Comparison of ENCODE assay signal across 13 cellular contexts in genomic region chr3:52218454-52218853, GRCh38. TPM values are rescaled to one million over a fixed set of nuclear protein-coding genes. Genes with fewer than 3 reads are reported as not detected.
A peak's percentile ranks its signal among the peaks of the same experiment; 100 is the strongest.
DNase-seq lines count a peak whose midpoint lies in the region; ATAC-seq, FAIRE-seq and TF ChIP-seq lines count a peak whose summit lies in the region.
"Had no signal": no experiment of that assay in that cellular context is flagged by ENCODE, and none has a peak within 500 bp of the region (broad histone marks: within the 10 kb centered on the region; RNA-seq: fewer than 3 reads in every experiment).

No MANE protein-coding gene starts in this region.

- H3K9ac ChIP-seq in Loucy (ENCODE audit: low read depth, low read length, poor library complexity, severe bottlenecking) (peak overlapping the region; percentile 70), K562 (ENCODE audit: insufficient read depth in 1 of 2, low read depth in 2 of 2, low read length in 2 of 2) (peak overlapping the region in 1 of 2 experiments; percentile 84; a peak in 3 of 4 replicates)

- no peak for TF ChIP-seq POLR2A in K562 (conservative IDR thresholded peaks at IDR 0.05)

- H3K36me3 ChIP-seq in Loucy (ENCODE audit: insufficient read depth, low read length) (peaks cover 22% of the 10 kb centered on the region; the same call in 1 of the 2 replicates), K562 (ENCODE audit: control insufficient read depth, insufficient read depth, low read length) (peaks cover 17% of the 10 kb centered on the region), BE2C (no peaks in the 10 kb centered on the region; the same call in none of the 2 replicates)

- TF ChIP-seq CTCF in CD14-positive monocyte (IDR thresholded peaks at IDR 0.05) (no peak), Loucy (conservative IDR thresholded peaks at IDR 0.05; ENCODE audit: low read length) (no peak), K562 (IDR thresholded peaks at IDR 0.05 in 2 of 3, conservative IDR thresholded peaks at IDR 0.05 in 1 of 3; ENCODE audit: insufficient read depth in 2 of 3, low read depth in 1 of 3, low read length in 3 of 3) (no peak), BE2C (IDR thresholded peaks at IDR 0.05; ENCODE audit: low read depth, low read length) (no peak)

- WGBS in K562 (ENCODE audit: insufficient coverage, low coverage, missing lambda C conversion rate), result 20% methylated on average over 9 of the region's 12 CpGs

- H3K9me2 ChIP-seq in Loucy (replicated peaks; ENCODE audit: low read depth, low read length), result no peaks in the 10 kb centered on the region

- H3K9me3 ChIP-seq in Loucy (ENCODE audit: insufficient read depth, low read depth, low read length) (no peaks in the 10 kb centered on the region), K562 (replicated peaks; ENCODE audit: control insufficient read depth, insufficient read depth, low read depth, low read length) (no peaks in the 10 kb centered on the region), BE2C (no peaks in the 10 kb centered on the region)

- H4K20me1 ChIP-seq in Loucy (ENCODE audit: insufficient read depth, low read length, poor library complexity, severe bottlenecking) (no peaks in the 10 kb centered on the region), K562 (replicated peaks; ENCODE audit: control insufficient read depth, insufficient read depth, low read length) (no peaks in the 10 kb centered on the region)

- no peaks in the 10 kb centered on the region for H3K27me3 ChIP-seq in Loucy (ENCODE audit: insufficient read depth, low read length, poor library complexity, severe bottlenecking)
- no peaks in the 10 kb centered on the region for H3K27me3 ChIP-seq in K562 (ENCODE audit: control insufficient read depth in 2 of 2, insufficient read depth in 2 of 2, low read length in 2 of 2)
- no peaks in the 10 kb centered on the region for H3K27me3 ChIP-seq in BE2C

- peaks cover 31% of the 10 kb centered on the region for H3K79me2 ChIP-seq in Loucy (ENCODE audit: insufficient read depth, low read length)
- H3K79me2 ChIP-seq in K562 (ENCODE audit: control insufficient read depth, insufficient read depth, low read length), result no peaks in the 10 kb centered on the region

- TF ChIP-seq RAD21 in K562 (CRISPR knock-in tag; conservative IDR thresholded peaks at IDR 0.05 in 1 of 2, IDR thresholded peaks at IDR 0.05 in 1 of 2), result no peak

- no peak for FAIRE-seq in K562 (lab: Jason Lieb, UNC)

- ATAC-seq in K562, result peak; percentile 64
- peak; percentile 50 to 73 for ATAC-seq in natural killer cell treated with Interleukin-12 subunit alpha and Interleukin-12 subunit beta and Interleukin-15 and Interleukin-18, amount 100 ng/mL, for 72 hours
- no peak for ATAC-seq in GM19455 (IDR thresholded peaks at IDR 0.05; ENCODE audit: unreplicated experiment)
- ATAC-seq: GM23338 had no signal

- CTCF ChIA-PET in K562 (lab: Yijun Ruan, JAX; ENCODE audit: low intra/inter-chr PET ratio), result no interaction called here

- H3K9me3 Mint-ChIP-seq in CD14-positive monocyte, result no peaks in the 10 kb centered on the region
- H3K9me3 Mint-ChIP-seq in natural killer cell treated with Interleukin-12 subunit alpha and Interleukin-12 subunit beta and Interleukin-15 and Interleukin-18, amount 100 ng/mL, for 72 hours, result no peaks in the 10 kb centered on the region
- H3K9me3 Mint-ChIP-seq: GM23338 had no signal

- H3K4me2 ChIP-seq in Loucy (ENCODE audit: low read depth, low read length, poor library complexity, severe bottlenecking) (peak overlapping the region; percentile 98), K562 (ENCODE audit: insufficient read depth, low read length) (peak overlapping the region; percentile 59)
- H3K4me2 ChIP-seq: GM23338 had no signal

- peaks cover 0 to 3% (median 0%) of the 10 kb centered on the region in 3 donors for H3K27me3 Mint-ChIP-seq in CD14-positive monocyte (ENCODE audit: low read depth in 3 of 3)
- no peaks in the 10 kb centered on the region for H3K27me3 Mint-ChIP-seq in natural killer cell treated with Interleukin-12 subunit alpha and Interleukin-12 subunit beta and Interleukin-15 and Interleukin-18, amount 100 ng/mL, for 72 hours

- H3K36me3 Mint-ChIP-seq in CD14-positive monocyte, result peaks cover 48 to 50% of the 10 kb centered on the region in 2 donors
- H3K36me3 Mint-ChIP-seq in natural killer cell treated with Interleukin-12 subunit alpha and Interleukin-12 subunit beta and Interleukin-15 and Interleukin-18, amount 100 ng/mL, for 72 hours, result peaks cover 12% of the 10 kb centered on the region

- POLR2A ChIA-PET in K562 (lab: Yijun Ruan, JAX), result interaction anchor here (0.6 kb wide), 1 partner anchor 141 kb away, joined by 3 read pairs; no protein-coding TSS in a partner anchor

- no peak overlapping the region for H3K27ac Mint-ChIP-seq in CD14-positive monocyte
- peak overlapping the region; percentile 26 to 64 for H3K27ac Mint-ChIP-seq in natural killer cell treated with Interleukin-12 subunit alpha and Interleukin-12 subunit beta and Interleukin-15 and Interleukin-18, amount 100 ng/mL, for 72 hours
- H3K27ac Mint-ChIP-seq: GM23338 had no signal

- H3K4me1 ChIP-seq in Loucy (ENCODE audit: insufficient read depth, low read length, poor library complexity, severe bottlenecking) (peaks cover 63% of the 10 kb centered on the region), K562 (replicated peaks in 1 of 2; ENCODE audit: control insufficient read depth in 2 of 2, insufficient read depth in 2 of 2, low read length in 2 of 2) (peaks cover 27 to 52% of the 10 kb centered on the region in 2 experiments), BE2C (no peaks in the 10 kb centered on the region)

- peaks cover 39% of the 10 kb centered on the region for H3K4me1 Mint-ChIP-seq in CD14-positive monocyte
- H3K4me1 Mint-ChIP-seq in natural killer cell treated with Interleukin-12 subunit alpha and Interleukin-12 subunit beta and Interleukin-15 and Interleukin-18, amount 100 ng/mL, for 72 hours (ENCODE audit: low read depth in 2 of 2), result peaks cover 27 to 31% of the 10 kb centered on the region in 2 donors

- no peaks in the 10 kb centered on the region for H3K9me1 ChIP-seq in K562 (ENCODE audit: control insufficient read depth, insufficient read depth, low read length)

- BruUV-seq in K562 (replicated peaks; lab: Mats Ljungman, UMichigan), result no TSS peak

- in situ Hi-C loops in K562 (cut with MboI), result no loop called here

- DNase-seq in CD14-positive monocyte (ENCODE audit: low spot score) (peak; percentile 33), K562 (ENCODE audit: extremely low read depth in 1 of 4, low spot score in 3 of 4) (peak; percentile 49 to 61 (median 52)), GM19238 (ENCODE audit: insufficient read length, low spot score) (no peak), BE2C (no peak)
- no peak for DNase-seq in natural killer cell treated with Interleukin-12 subunit alpha and Interleukin-12 subunit beta and Interleukin-15 and Interleukin-18, amount 100 ng/mL, for 72 hours (ENCODE audit: low spot score)
- DNase-seq in stimulated activated CD4-positive, alpha-beta T cell treated with anti-CD3 and anti-CD28 coated beads, Interleukin-2, amount 100 ng/mL, for 24 hours, result no peak
- DNase-seq: DMS 273 treated with DMSO at 0.1 percent for 48 hours, NCI-H1694 treated with DMSO at 0.1 percent for 48 hours had no signal

- no peak overlapping the region for H3K4me3 Mint-ChIP-seq in CD14-positive monocyte
- H3K4me3 Mint-ChIP-seq in natural killer cell treated with Interleukin-12 subunit alpha and Interleukin-12 subunit beta and Interleukin-15 and Interleukin-18, amount 100 ng/mL, for 72 hours, result peak overlapping the region; percentile 1
- H3K4me3 Mint-ChIP-seq: GM23338 had no signal

- intact Hi-C loops in CD14-positive monocyte (cut with micrococcal nuclease), result loop anchor here in 1 of 2 donors (5.0 kb wide), 1 partner anchor 51 kb away; no protein-coding TSS in a partner anchor
- intact Hi-C loops in K562 (cut with micrococcal nuclease), result no loop called here

- H2AFZ ChIP-seq in Loucy (ENCODE audit: low read length) (0 out of 2 replicates have a peak overlapping the region, but pooled peaks have one; percentile 35), K562 (ENCODE audit: low read depth, low read length) (peak overlapping the region; percentile 74)
- H2AFZ ChIP-seq: GM23338 had no signal

- TF ChIP-seq EP300 in K562 (IDR thresholded peaks at IDR 0.05; ENCODE audit: low read length), result no peak

- H3K4me3 ChIP-seq in Loucy (ENCODE audit: low read length, poor library complexity, severe bottlenecking) (peak overlapping the region; percentile 74), K562 (no peak overlapping the region), BE2C (ENCODE audit: low read depth, low read length) (no peak overlapping the region)
- H3K4me3 ChIP-seq: GM23338 had no signal

- H3K27ac ChIP-seq in K562 (ENCODE audit: extremely low read depth, low read depth, low read length), result no peak overlapping the region; the same call in 2 of the 3 replicates

- peaks cover 13% of the 10 kb centered on the region; the same call in 1 of the 2 replicates for H3F3A ChIP-seq in Loucy (ENCODE audit: low read depth)

RNA-seq across cellular contexts. Expression of gene TLR9, which starts 7.0 kb away (rescaled TPM):
- polyA plus RNA-seq in CD14-positive monocyte (not detected), K562 (2011; rRNA removed) (not detected in 2 replicates), K562 (2014; fragmentation: Illumina TruSeq; extraction: Trizol) (not detected in 2 replicates), K562 (2014; fragmentation: Nextera tagmentation; extraction: Ambion mirVana) (not detected), K562 (2014; rRNA removed) (not detected in 2 replicates)
- total RNA-seq in K562 (2011; cell fraction: chromatin; rRNA removed; ENCODE audit: low replicate concordance), result not detected in 2 replicates
- total RNA-seq in K562 (2011; cell fraction: nucleolus; rRNA removed), result 0.13 TPM in 1 of 2 replicates, not detected in the other
- total RNA-seq in K562 (2011; cell fraction: nucleoplasm; rRNA removed), result 0.15 TPM in 1 of 2 replicates, not detected in the other
- total RNA-seq in K562 (2014; rRNA removed) (not detected in 2 replicates), K562 (2014; rRNA removed; fragmentation: Illumina TruSeq; extraction: Trizol) (not detected in 2 replicates), K562 (2015; rRNA removed; fragmentation: Illumina TruSeq; extraction: Trizol) (not detected in 2 replicates), K562 (2021) (not detected in 2 replicates)
- polyA plus RNA-seq in K562 (2011; cell fraction: cytosol; rRNA removed), result not detected in 2 replicates
- 0.10 TPM in 1 of 2 replicates, not detected in the other for polyA plus RNA-seq in K562 (2011; cell fraction: nucleus; rRNA removed)
- 0.01 and 0.21 TPM in 2 replicates for polyA plus RNA-seq in K562 (2012)
- polyA minus RNA-seq in K562 (2011; rRNA and poly(A)+ RNA removed), result not detected in 2 replicates
- polyA minus RNA-seq in K562 (2011; cell fraction: cytosol; rRNA and poly(A)+ RNA removed), result not detected in 2 replicates
- polyA minus RNA-seq in K562 (2011; cell fraction: nucleus; rRNA and poly(A)+ RNA removed), result not detected in 2 replicates
- total RNA-seq in natural killer cell treated with Interleukin-12 subunit alpha and Interleukin-12 subunit beta and Interleukin-15 and Interleukin-18, amount 100 ng/mL, for 72 hours, result under 1 TPM; 0.10 to 0.39 TPM
- not detected for polyA plus RNA-seq in BE2C (2012; ENCODE audit: insufficient read depth, insufficient read length, low read depth)
- total RNA-seq: dermis microvascular lymphatic vessel endothelial cell, GM23338, pulmonary artery endothelial cell had no signal
- polyA plus RNA-seq: GM23338 had no signal

RNA-seq across cellular contexts. Expression of gene ALAS1, which starts 20.5 kb away (rescaled TPM):
- polyA plus RNA-seq in CD14-positive monocyte (10 to 100 TPM; 20.9 to 38.7 TPM), K562 (2011; rRNA removed) (30.4 and 34.4 TPM in 2 replicates), K562 (2014; fragmentation: Illumina TruSeq; extraction: Trizol) (39.2 and 41.6 TPM in 2 replicates), K562 (2014; fragmentation: Nextera tagmentation; extraction: Ambion mirVana) (10 to 100 TPM; 37.8 to 49.5 TPM), K562 (2014; rRNA removed) (21.4 and 24.4 TPM in 2 replicates)
- 14.5 and 27.2 TPM in 2 replicates for total RNA-seq in K562 (2011; cell fraction: chromatin; rRNA removed; ENCODE audit: low replicate concordance)
- total RNA-seq in K562 (2011; cell fraction: nucleolus; rRNA removed), result 14.3 and 26.5 TPM in 2 replicates
- 13.9 and 14.0 TPM in 2 replicates for total RNA-seq in K562 (2011; cell fraction: nucleoplasm; rRNA removed)
- total RNA-seq in K562 (2014; rRNA removed) (21.8 and 27.3 TPM in 2 replicates), K562 (2014; rRNA removed; fragmentation: Illumina TruSeq; extraction: Trizol) (22.7 and 23.8 TPM in 2 replicates), K562 (2015; rRNA removed; fragmentation: Illumina TruSeq; extraction: Trizol) (34.5 and 36.8 TPM in 2 replicates), K562 (2021) (24.3 and 27.6 TPM in 2 replicates)
- 35.6 and 59.5 TPM in 2 replicates for polyA plus RNA-seq in K562 (2011; cell fraction: cytosol; rRNA removed)
- 26.6 and 46.7 TPM in 2 replicates for polyA plus RNA-seq in K562 (2011; cell fraction: nucleus; rRNA removed)
- 28.0 and 35.8 TPM in 2 replicates for polyA plus RNA-seq in K562 (2012)
- polyA minus RNA-seq in K562 (2011; rRNA and poly(A)+ RNA removed), result 21.4 and 27.1 TPM in 2 replicates
- polyA minus RNA-seq in K562 (2011; cell fraction: cytosol; rRNA and poly(A)+ RNA removed), result 20.3 and 25.5 TPM in 2 replicates
- 9.0 and 9.6 TPM in 2 replicates for polyA minus RNA-seq in K562 (2011; cell fraction: nucleus; rRNA and poly(A)+ RNA removed)
- 100 to 1,000 TPM in 1 of 2 donors, 10 to 100 TPM in 1; 93.6 to 121 TPM for total RNA-seq in natural killer cell treated with Interleukin-12 subunit alpha and Interleukin-12 subunit beta and Interleukin-15 and Interleukin-18, amount 100 ng/mL, for 72 hours
- 33.2 TPM for polyA plus RNA-seq in BE2C (2012; ENCODE audit: insufficient read depth, insufficient read length, low read depth)

RNA-seq across cellular contexts. Expression of gene TWF2, which starts 20.5 kb away (rescaled TPM):
- polyA plus RNA-seq in CD14-positive monocyte (100 to 1,000 TPM; 176 to 199 TPM), K562 (2011; rRNA removed) (35.7 and 47.1 TPM in 2 replicates), K562 (2014; fragmentation: Illumina TruSeq; extraction: Trizol) (29.7 and 43.9 TPM in 2 replicates), K562 (2014; fragmentation: Nextera tagmentation; extraction: Ambion mirVana) (1 to 10 TPM in 1 of 2 experiments, under 1 TPM in 1; 0.11 to 1.7 TPM), K562 (2014; rRNA removed) (59.4 and 61.9 TPM in 2 replicates)
- 4.4 and 12.4 TPM in 2 replicates for total RNA-seq in K562 (2011; cell fraction: chromatin; rRNA removed; ENCODE audit: low replicate concordance)
- total RNA-seq in K562 (2011; cell fraction: nucleolus; rRNA removed), result 15.1 and 18.7 TPM in 2 replicates
- 6.9 and 10.0 TPM in 2 replicates for total RNA-seq in K562 (2011; cell fraction: nucleoplasm; rRNA removed)
- total RNA-seq in K562 (2014; rRNA removed) (49.1 and 56.9 TPM in 2 replicates), K562 (2014; rRNA removed; fragmentation: Illumina TruSeq; extraction: Trizol) (9.6 and 11.4 TPM in 2 replicates), K562 (2015; rRNA removed; fragmentation: Illumina TruSeq; extraction: Trizol) (26.8 and 27.0 TPM in 2 replicates), K562 (2021) (49.1 and 53.6 TPM in 2 replicates)
- polyA plus RNA-seq in K562 (2011; cell fraction: cytosol; rRNA removed), result 68.9 and 112 TPM in 2 replicates
- 30.0 and 32.4 TPM in 2 replicates for polyA plus RNA-seq in K562 (2011; cell fraction: nucleus; rRNA removed)
- 38.0 and 90.9 TPM in 2 replicates for polyA plus RNA-seq in K562 (2012)
- polyA minus RNA-seq in K562 (2011; rRNA and poly(A)+ RNA removed), result 21.1 and 22.8 TPM in 2 replicates
- polyA minus RNA-seq in K562 (2011; cell fraction: cytosol; rRNA and poly(A)+ RNA removed), result 37.2 and 37.3 TPM in 2 replicates
- 6.6 and 9.1 TPM in 2 replicates for polyA minus RNA-seq in K562 (2011; cell fraction: nucleus; rRNA and poly(A)+ RNA removed)
- total RNA-seq in natural killer cell treated with Interleukin-12 subunit alpha and Interleukin-12 subunit beta and Interleukin-15 and Interleukin-18, amount 100 ng/mL, for 72 hours, result 100 to 1,000 TPM in 1 of 2 donors, 10 to 100 TPM in 1; 90.3 to 117 TPM
- 72.0 TPM for polyA plus RNA-seq in BE2C (2012; ENCODE audit: insufficient read depth, insufficient read length, low read depth)

RNA-seq across cellular contexts. Expression of gene PPM1M, which starts 27.1 kb away (rescaled TPM):
- 100 to 1,000 TPM in 1 of 2 donors, 10 to 100 TPM in 1; 92.8 to 120 TPM for polyA plus RNA-seq in CD14-positive monocyte
- 11.6 and 26.7 TPM in 2 replicates for total RNA-seq in K562 (2011; cell fraction: chromatin; rRNA removed; ENCODE audit: low replicate concordance)
- total RNA-seq in K562 (2011; cell fraction: nucleolus; rRNA removed), result 12.4 and 21.7 TPM in 2 replicates
- 15.0 and 16.4 TPM in 2 replicates for total RNA-seq in K562 (2011; cell fraction: nucleoplasm; rRNA removed)
- 4.4 and 4.5 TPM in 2 replicates for total RNA-seq in K562 (2014; rRNA removed)
- total RNA-seq in K562 (2014; rRNA removed; fragmentation: Illumina TruSeq; extraction: Trizol), result 3.3 TPM in 2 replicates
- 2.0 and 2.8 TPM in 2 replicates for total RNA-seq in K562 (2015; rRNA removed; fragmentation: Illumina TruSeq; extraction: Trizol)
- total RNA-seq in K562 (2021), result 5.0 and 7.0 TPM in 2 replicates
- polyA plus RNA-seq in K562 (2011; rRNA removed), result 9.2 and 9.9 TPM in 2 replicates
- 9.0 and 11.2 TPM in 2 replicates for polyA plus RNA-seq in K562 (2011; cell fraction: cytosol; rRNA removed)
- polyA plus RNA-seq in K562 (2011; cell fraction: nucleus; rRNA removed), result 37.5 and 44.1 TPM in 2 replicates
- polyA plus RNA-seq in K562 (2012), result 5.9 and 21.1 TPM in 2 replicates
- polyA plus RNA-seq in K562 (2014; fragmentation: Illumina TruSeq; extraction: Trizol), result 6.5 and 6.6 TPM in 2 replicates
- polyA plus RNA-seq in K562 (2014; fragmentation: Nextera tagmentation; extraction: Ambion mirVana), result 1 to 10 TPM; 1.4 to 1.5 TPM
- polyA plus RNA-seq in K562 (2014; rRNA removed), result 4.6 and 6.9 TPM in 2 replicates
- polyA minus RNA-seq in K562 (2011; rRNA and poly(A)+ RNA removed), result 4.8 and 5.7 TPM in 2 replicates
- 2.2 and 2.7 TPM in 2 replicates for polyA minus RNA-seq in K562 (2011; cell fraction: cytosol; rRNA and poly(A)+ RNA removed)
- 6.2 and 7.9 TPM in 2 replicates for polyA minus RNA-seq in K562 (2011; cell fraction: nucleus; rRNA and poly(A)+ RNA removed)
- total RNA-seq in natural killer cell treated with Interleukin-12 subunit alpha and Interleukin-12 subunit beta and Interleukin-15 and Interleukin-18, amount 100 ng/mL, for 72 hours, result 10 to 100 TPM; 45.7 to 47.7 TPM
- 5.6 TPM for polyA plus RNA-seq in BE2C (2012; ENCODE audit: insufficient read depth, insufficient read length, low read depth)

RNA-seq across cellular contexts. Expression of gene WDR82, which starts 60.0 kb away (rescaled TPM):
- polyA plus RNA-seq in CD14-positive monocyte, result 10 to 100 TPM; 27.3 to 33.4 TPM
- 32.1 and 34.4 TPM in 2 replicates for total RNA-seq in K562 (2011; cell fraction: chromatin; rRNA removed; ENCODE audit: low replicate concordance)
- 18.3 and 21.8 TPM in 2 replicates for total RNA-seq in K562 (2011; cell fraction: nucleolus; rRNA removed)
- total RNA-seq in K562 (2011; cell fraction: nucleoplasm; rRNA removed), result 32.9 and 48.2 TPM in 2 replicates
- total RNA-seq in K562 (2014; rRNA removed), result 22.0 and 29.6 TPM in 2 replicates
- total RNA-seq in K562 (2014; rRNA removed; fragmentation: Illumina TruSeq; extraction: Trizol), result 37.1 and 41.0 TPM in 2 replicates
- 36.1 and 39.0 TPM in 2 replicates for total RNA-seq in K562 (2015; rRNA removed; fragmentation: Illumina TruSeq; extraction: Trizol)
- 44.4 and 45.9 TPM in 2 replicates for total RNA-seq in K562 (2021)
- polyA plus RNA-seq in K562 (2011; rRNA removed), result 38.0 and 62.9 TPM in 2 replicates
- polyA plus RNA-seq in K562 (2011; cell fraction: cytosol; rRNA removed), result 25.3 and 36.3 TPM in 2 replicates
- polyA plus RNA-seq in K562 (2011; cell fraction: nucleus; rRNA removed), result 9.0 and 10.3 TPM in 2 replicates
- 26.5 and 47.8 TPM in 2 replicates for polyA plus RNA-seq in K562 (2012)
- polyA plus RNA-seq in K562 (2014; fragmentation: Illumina TruSeq; extraction: Trizol), result 45.3 and 46.2 TPM in 2 replicates
- 1 to 10 TPM; 6.4 to 8.0 TPM for polyA plus RNA-seq in K562 (2014; fragmentation: Nextera tagmentation; extraction: Ambion mirVana)
- 30.6 and 37.7 TPM in 2 replicates for polyA plus RNA-seq in K562 (2014; rRNA removed)
- 59.8 and 79.3 TPM in 2 replicates for polyA minus RNA-seq in K562 (2011; rRNA and poly(A)+ RNA removed)
- 28.9 and 31.4 TPM in 2 replicates for polyA minus RNA-seq in K562 (2011; cell fraction: cytosol; rRNA and poly(A)+ RNA removed)
- 9.8 and 14.4 TPM in 2 replicates for polyA minus RNA-seq in K562 (2011; cell fraction: nucleus; rRNA and poly(A)+ RNA removed)
- total RNA-seq in natural killer cell treated with Interleukin-12 subunit alpha and Interleukin-12 subunit beta and Interleukin-15 and Interleukin-18, amount 100 ng/mL, for 72 hours, result 10 to 100 TPM; 82.8 to 87.4 TPM
- polyA plus RNA-seq in BE2C (2012; ENCODE audit: insufficient read depth, insufficient read length, low read depth), result 64.6 TPM

Comparison
In these comparisons a context has a peak if more than half of its experiments do, and no peak if none do; other contexts are left out.
1. DNase-seq: peak in CD14-positive monocyte (single experiment) and K562 (4 of 4); none in natural killer cell treated with Interleukin-12 subunit alpha and Interleukin-12 subunit beta and Interleukin-15 and Interleukin-18, amount 100 ng/mL, for 72 hours (single experiment), GM19238 (single experiment), stimulated activated CD4-positive, alpha-beta T cell treated with anti-CD3 and anti-CD28 coated beads, Interleukin-2, amount 100 ng/mL, for 24 hours (0 of 2) and BE2C (single experiment).
2. H3K27ac Mint-ChIP-seq: peak in natural killer cell treated with Interleukin-12 subunit alpha and Interleukin-12 subunit beta and Interleukin-15 and Interleukin-18, amount 100 ng/mL, for 72 hours (2 of 2); none in CD14-positive monocyte (0 of 7).